8 cellular contexts compared by ENCODE assay signal in the genomic region with DNA sequence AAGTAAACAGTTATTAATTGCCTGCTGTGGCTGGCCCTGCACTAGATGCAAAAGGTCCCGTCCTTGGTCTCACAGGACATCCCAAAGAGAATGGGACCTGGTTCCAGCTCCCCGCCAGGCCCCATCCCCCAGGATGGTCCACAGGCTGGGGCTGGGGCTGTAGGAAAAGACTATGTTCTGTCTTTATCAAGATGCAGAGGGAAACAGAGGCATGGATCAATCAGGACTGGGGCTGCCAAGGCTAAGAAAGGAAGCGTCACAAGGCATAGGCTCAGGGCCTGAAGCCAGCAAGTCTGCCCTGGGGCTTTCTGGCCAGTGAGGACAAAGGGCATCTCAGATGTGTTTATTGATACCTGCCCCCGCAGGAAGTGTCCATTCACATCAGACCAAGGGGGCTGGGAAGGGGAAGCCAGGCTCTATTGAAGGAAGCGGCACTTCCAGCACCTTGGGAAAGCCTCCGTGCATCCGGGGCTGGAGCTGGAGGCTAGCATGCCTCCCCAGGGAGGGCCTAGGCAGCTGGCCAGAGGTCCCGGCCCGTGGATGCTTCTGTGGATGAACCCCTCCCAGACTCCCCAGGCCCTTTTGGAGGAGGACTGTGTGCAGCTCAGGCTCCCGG. TPM values are rescaled to one million over a fixed set of nuclear protein-coding genes. Genes with fewer than 3 reads are reported as not detected.
DNase-seq lines count a peak whose midpoint lies in the region; ATAC-seq and TF ChIP-seq lines count a peak whose summit lies in the region.

No MANE protein-coding gene starts in this region.

- DNase-seq in SJSA1 (ENCODE audit: low read depth in 1 of 2, low spot score in 2 of 2) (peak; percentile 72 to 75), fibroblast of gingiva (ENCODE audit: low read depth) (peak; percentile 31), neural progenitor cell (ENCODE audit: low spot score) (no peak), DMS53 (lab: John Stamatoyannopoulos, UW) (no peak), NCI-H2227 (lab: John Stamatoyannopoulos, UW; ENCODE audit: unreplicated experiment) (no peak), A673 (ENCODE audit: low spot score) (no peak)

- H3K27ac Mint-ChIP-seq in neural progenitor cell, result peak overlapping the region; percentile 90

- H4K20me1 ChIP-seq in BLaER1 treated with 17β-estradiol and CSF1 and Interleukin-3, amounts not matched to agents 10 nM and 100 nM, result peaks cover 0 to 100% (median 46%) of the 10 kb centered on the region in 11 experiments; a peak in 12 of 22 replicates
- no peaks in the 10 kb centered on the region for H4K20me1 ChIP-seq in neural progenitor cell (ENCODE audit: low read depth)

- peak overlapping the region; percentile 49 to 100 (median 98) for H3K4me2 ChIP-seq in BLaER1 treated with 17β-estradiol and CSF1 and Interleukin-3, amounts not matched to agents 10 nM and 100 nM
- H3K4me2 ChIP-seq in neural progenitor cell, result no peak overlapping the region

- intact Hi-C loops in A673 (cut with micrococcal nuclease; ENCODE audit: unreplicated experiment), result no loop called here

- peak overlapping the region in 9 of 11 experiments; percentile 25 to 98 (median 62); a peak in 17 of 22 replicates for H3K27ac ChIP-seq in BLaER1 treated with 17β-estradiol and CSF1 and Interleukin-3, amounts not matched to agents 10 nM and 100 nM
- H3K27ac ChIP-seq in SJSA1 (peak overlapping the region; percentile 94), neural progenitor cell (no peak overlapping the region), A673 (ENCODE audit: low read depth, low read length, poor library complexity, severe bottlenecking) (no peak overlapping the region)

- H3F3A ChIP-seq in neural progenitor cell (ENCODE audit: low read depth), result no peaks in the 10 kb centered on the region

- peaks cover 64 to 100% (median 94%) of the 10 kb centered on the region in 10 experiments for H3K4me1 ChIP-seq in BLaER1 treated with 17β-estradiol and CSF1 and Interleukin-3, amounts not matched to agents 10 nM and 100 nM
- H3K4me1 ChIP-seq in SJSA1 (replicated peaks) (peaks cover 91% of the 10 kb centered on the region), neural progenitor cell (peaks cover 4% of the 10 kb centered on the region), A673 (ENCODE audit: insufficient read depth, low read length, poor library complexity, severe bottlenecking) (no peaks in the 10 kb centered on the region)

- peaks cover 0 to 93% (median 24%) of the 10 kb centered on the region in 11 experiments; a peak in 12 of 22 replicates for H3K36me3 ChIP-seq in BLaER1 treated with 17β-estradiol and CSF1 and Interleukin-3, amounts not matched to agents 10 nM and 100 nM
- H3K36me3 ChIP-seq in SJSA1, result peaks cover 13% of the 10 kb centered on the region; the same call in 1 of the 2 replicates
- H3K36me3 ChIP-seq in neural progenitor cell, result no peaks in the 10 kb centered on the region
- H3K36me3 ChIP-seq in A673 (ENCODE audit: insufficient read depth, low read length, poor library complexity, severe bottlenecking), result no peaks in the 10 kb centered on the region

- TF ChIP-seq CTCF in neural progenitor cell (IDR thresholded peaks at IDR 0.05) (no peak), A673 (conservative IDR thresholded peaks at IDR 0.05; ENCODE audit: low read depth, low read length) (no peak)

- no peaks in the 10 kb centered on the region for H3K9me3 Mint-ChIP-seq in neural progenitor cell

- peaks cover 0 to 3% (median 0%) of the 10 kb centered on the region in 11 experiments; a peak in 2 of 22 replicates for H3K27me3 ChIP-seq in BLaER1 treated with 17β-estradiol and CSF1 and Interleukin-3, amounts not matched to agents 10 nM and 100 nM
- H3K27me3 ChIP-seq in SJSA1 (replicated peaks), result no peaks in the 10 kb centered on the region
- H3K27me3 ChIP-seq in neural progenitor cell, result peaks cover 21% of the 10 kb centered on the region
- no peaks in the 10 kb centered on the region for H3K27me3 ChIP-seq in A673 (replicated peaks; ENCODE audit: insufficient read depth, low read depth, low read length, poor library complexity)

- peak overlapping the region in 3 of 10 experiments; percentile 5 to 96 (median 24); a peak in 2 of 20 replicates for H3K4me3 ChIP-seq in BLaER1 treated with 17β-estradiol and CSF1 and Interleukin-3, amounts not matched to agents 10 nM and 100 nM
- H3K4me3 ChIP-seq in SJSA1 (no peak overlapping the region), neural progenitor cell (no peak overlapping the region), A673 (ENCODE audit: low read depth, low read length, poor library complexity, severe bottlenecking) (no peak overlapping the region)

- H3K79me2 ChIP-seq in neural progenitor cell (ENCODE audit: low read depth), result no peaks in the 10 kb centered on the region

- peak overlapping the region in 9 of 11 experiments; percentile 16 to 69 (median 42); a peak in 12 of 22 replicates for H3K9ac ChIP-seq in BLaER1 treated with 17β-estradiol and CSF1 and Interleukin-3, amounts not matched to agents 10 nM and 100 nM
- no peak overlapping the region for H3K9ac ChIP-seq in neural progenitor cell

- H3K4me1 Mint-ChIP-seq in neural progenitor cell, result peaks cover 18% of the 10 kb centered on the region

- H3K9me3 ChIP-seq in BLaER1 treated with 17β-estradiol and CSF1 and Interleukin-3, amounts not matched to agents 10 nM and 100 nM (replicated peaks in 1 of 11), result no peaks in the 10 kb centered on the region
- no peaks in the 10 kb centered on the region for H3K9me3 ChIP-seq in SJSA1 (replicated peaks)
- no peaks in the 10 kb centered on the region for H3K9me3 ChIP-seq in neural progenitor cell (ENCODE audit: low read depth)
- H3K9me3 ChIP-seq in A673 (ENCODE audit: low read depth, low read length, poor library complexity, severe bottlenecking), result no peaks in the 10 kb centered on the region

- H3K27me3 Mint-ChIP-seq in neural progenitor cell (ENCODE audit: insufficient read depth, low read depth), result peaks cover 12% of the 10 kb centered on the region

- POLR2A ChIA-PET in A673 (lab: Charles Lee; ENCODE audit: low non-redundant PET), result no interaction called here

- H3K36me3 Mint-ChIP-seq in neural progenitor cell, result no peaks in the 10 kb centered on the region

- no peak overlapping the region for H3K4me3 Mint-ChIP-seq in neural progenitor cell

- no TSS peak for BruUV-seq in A673 (replicated peaks; lab: Mats Ljungman, UMichigan)

- H2AFZ ChIP-seq in neural progenitor cell (replicated peaks), result no peak overlapping the region

- CTCF ChIA-PET in A673 (lab: Charles Lee), result interaction anchor here (0.5 kb wide), 1 partner anchor 44 kb away, joined by 3 read pairs; no protein-coding TSS in a partner anchor

- no peak for ATAC-seq in HG03520 (IDR thresholded peaks at IDR 0.05; ENCODE audit: unreplicated experiment)

RNA-seq across cellular contexts. Expression of a gene that starts 5.8 kb away (rescaled TPM):
- total RNA-seq in SJSA1 (2014; rRNA removed; shearing (Covaris generic)), result 32.5 and 36.4 TPM in 2 replicates
- total RNA-seq in neural progenitor cell (ENCODE audit: low replicate concordance) (0.46 TPM in 1 of 2 replicates, not detected in the other), A673 (2021) (not detected in 2 replicates)

RNA-seq across cellular contexts. Expression of a gene that starts 48.0 kb away (rescaled TPM):
- total RNA-seq in SJSA1 (2014; rRNA removed; shearing (Covaris generic)), result not detected in 2 replicates
- total RNA-seq in neural progenitor cell (ENCODE audit: low replicate concordance), result 0.39 and 1.5 TPM in 2 replicates
- not detected in 2 replicates for total RNA-seq in A673 (2021)

Comparison
In these comparisons a context has a peak if more than half of its experiments do, and no peak if none do; other contexts are left out.
1. H3K27ac ChIP-seq: peak in BLaER1 treated with 17β-estradiol and CSF1 and Interleukin-3, amounts not matched to agents 10 nM and 100 nM (9 of 11) and SJSA1 (single experiment); none in neural progenitor cell (single experiment) and A673 (single experiment).
2. DNase-seq: peak in SJSA1 (2 of 2) and fibroblast of gingiva (single experiment); none in neural progenitor cell (single experiment), DMS53 (single experiment), NCI-H2227 (single experiment) and A673 (single experiment).
3. RNA of a gene that starts 5.8 kb away (total RNA-seq): 32.5 to 36.4 TPM in SJSA1; 0.46 TPM in neural progenitor cell and not detected in A673; every median in the first group is over 10 times any median in the second.